36 cellular contexts compared by ENCODE assay signal in genomic region chr13:34129422-34129821, GRCh38.
"Had no signal": no experiment of that assay in that cellular context is flagged by ENCODE, and none has a peak within 500 bp of the region (broad histone marks: within the 10 kb centered on the region; RNA-seq: fewer than 3 reads in every experiment).

No MANE protein-coding gene starts in this region.

- ATAC-seq: activated CD8-positive, alpha-beta memory T cell treated with anti-CD3 and anti-CD28 coated beads, Interleukin-2, amount 10 ng/mL, durations not matched to agents 7 days and 5 days; activated CD8-positive, alpha-beta T cell treated with anti-CD3 and anti-CD28 coated beads, Interleukin-2, amount 10 ng/mL, durations not matched to agents 7 days and 5 days; activated naive CD8-positive, alpha-beta T cell treated with anti-CD3 and anti-CD28 coated beads, Interleukin-2, amount 50 U/mL, for 24 hours had no signal

- H3K9me3 Mint-ChIP-seq: activated B cell treated with CpG ODN at 0.5 μM for 24 hours; activated CD4-positive, alpha-beta memory T cell treated with anti-CD3 and anti-CD28 coated beads, Interleukin-2, amount 10 ng/mL, durations not matched to agents 7 days and 5 days; activated CD4-positive, alpha-beta T cell treated with anti-CD3 and anti-CD28 coated beads, Interleukin-2, amount 10 ng/mL, durations not matched to agents 7 days and 5 days; activated naive CD4-positive, alpha-beta T cell treated with anti-CD3 and anti-CD28 coated beads, Interleukin-2, amount 10 ng/mL, durations not matched to agents 7 days and 5 days; activated naive CD4-positive, alpha-beta T cell treated with anti-CD3 and anti-CD28 coated beads, Interleukin-2, amount 50 U/mL, for 24 hours; activated naive CD8-positive, alpha-beta T cell treated with anti-CD3 and anti-CD28 coated beads, Interleukin-2, amount 10 ng/mL, durations not matched to agents 7 days and 5 days; activated naive CD8-positive, alpha-beta T cell treated with anti-CD3 and anti-CD28 coated beads, Interleukin-2, amount 50 U/mL, for 24 hours; activated T-cell treated with anti-CD3 and anti-CD28 coated beads, Interleukin-2, amount 50 U/mL, for 24 hours; activated T-helper 2 cell treated with anti-CD3 and anti-CD28 coated beads, Interferon-gamma antibody, Interleukin-2, Interleukin-4, amounts not matched to agents 10 μg/mL and 5 μg/mL and 100 μg/mL, durations not matched to agents 14 hours and 24 hours and 36 hours; brain; central memory CD8-positive, alpha-beta T cell; T-helper 1 cell treated with Interleukin-12 subunit alpha and Interleukin-12 subunit beta and Interleukin-4 antibody, amounts not matched to agents 30 μg/mL and 1 μg/mL, for 36 hours; T-helper 2 cell treated with Interferon-gamma antibody and Interleukin-4, amounts not matched to agents 5 μg/mL and 100 μg/mL, for 36 hours had no signal

- H3K4me1 Mint-ChIP-seq: activated B cell treated with CpG ODN at 0.5 μM for 24 hours; activated CD4-positive, alpha-beta memory T cell treated with anti-CD3 and anti-CD28 coated beads, Interleukin-2, amount 10 ng/mL, durations not matched to agents 7 days and 5 days; activated CD4-positive, alpha-beta T cell treated with anti-CD3 and anti-CD28 coated beads, Interleukin-2, amount 10 ng/mL, durations not matched to agents 7 days and 5 days; activated naive CD4-positive, alpha-beta T cell treated with anti-CD3 and anti-CD28 coated beads, Interleukin-2, amount 10 ng/mL, durations not matched to agents 7 days and 5 days; activated naive CD4-positive, alpha-beta T cell treated with anti-CD3 and anti-CD28 coated beads, Interleukin-2, amount 50 U/mL, for 24 hours; activated naive CD8-positive, alpha-beta T cell treated with anti-CD3 and anti-CD28 coated beads, Interleukin-2, amount 10 ng/mL, durations not matched to agents 7 days and 5 days; activated naive CD8-positive, alpha-beta T cell treated with anti-CD3 and anti-CD28 coated beads, Interleukin-2, amount 50 U/mL, for 24 hours; central memory CD8-positive, alpha-beta T cell had no signal

- H3K36me3 Mint-ChIP-seq: activated CD8-positive, alpha-beta memory T cell treated with anti-CD3 and anti-CD28 coated beads, Interleukin-2, amount 10 ng/mL, durations not matched to agents 7 days and 5 days; activated naive CD4-positive, alpha-beta T cell treated with anti-CD3 and anti-CD28 coated beads, Interleukin-2, amount 10 ng/mL, durations not matched to agents 7 days and 5 days; activated naive CD4-positive, alpha-beta T cell treated with anti-CD3 and anti-CD28 coated beads, Interleukin-2, amount 50 U/mL, for 24 hours; activated naive CD8-positive, alpha-beta T cell; activated naive CD8-positive, alpha-beta T cell treated with anti-CD3 and anti-CD28 coated beads, Interleukin-2, amount 10 ng/mL, durations not matched to agents 7 days and 5 days; brain had no signal

- H3K27me3 ChIP-seq: ascending aorta, cardiac muscle cell had no signal

- H3K27me3 Mint-ChIP-seq: activated B cell treated with CpG ODN at 0.5 μM for 24 hours; activated CD4-positive, alpha-beta memory T cell treated with anti-CD3 and anti-CD28 coated beads, Interleukin-2, amount 10 ng/mL, durations not matched to agents 7 days and 5 days; activated CD8-positive, alpha-beta memory T cell treated with anti-CD3 and anti-CD28 coated beads, Interleukin-2, amount 10 ng/mL, durations not matched to agents 7 days and 5 days; activated naive CD4-positive, alpha-beta T cell treated with anti-CD3 and anti-CD28 coated beads, Interleukin-2, amount 10 ng/mL, durations not matched to agents 7 days and 5 days; activated naive CD8-positive, alpha-beta T cell; activated naive CD8-positive, alpha-beta T cell treated with anti-CD3 and anti-CD28 coated beads, Interleukin-2, amount 10 ng/mL, durations not matched to agents 7 days and 5 days; activated naive CD8-positive, alpha-beta T cell treated with anti-CD3 and anti-CD28 coated beads, Interleukin-2, amount 50 U/mL, for 24 hours; activated T-cell treated with anti-CD3 and anti-CD28 coated beads, Interleukin-2, amount 50 U/mL, for 24 hours; central memory CD8-positive, alpha-beta T cell had no signal

- H3K4me3 Mint-ChIP-seq: activated B cell treated with CpG ODN at 0.5 μM for 24 hours; activated CD4-positive, alpha-beta memory T cell treated with anti-CD3 and anti-CD28 coated beads, Interleukin-2, amount 10 ng/mL, durations not matched to agents 7 days and 5 days; activated CD4-positive, alpha-beta T cell treated with anti-CD3 and anti-CD28 coated beads, Interleukin-2, amount 10 ng/mL, durations not matched to agents 7 days and 5 days; activated CD8-positive, alpha-beta memory T cell treated with anti-CD3 and anti-CD28 coated beads, Interleukin-2, amount 10 ng/mL, durations not matched to agents 7 days and 5 days; activated CD8-positive, alpha-beta T cell treated with anti-CD3 and anti-CD28 coated beads, Interleukin-2, amount 10 ng/mL, durations not matched to agents 7 days and 5 days; activated naive CD4-positive, alpha-beta T cell treated with anti-CD3 and anti-CD28 coated beads, Interleukin-2, amount 10 ng/mL, durations not matched to agents 7 days and 5 days; activated naive CD4-positive, alpha-beta T cell treated with anti-CD3 and anti-CD28 coated beads, Interleukin-2, amount 50 U/mL, for 24 hours; activated naive CD8-positive, alpha-beta T cell; activated naive CD8-positive, alpha-beta T cell treated with anti-CD3 and anti-CD28 coated beads, Interleukin-2, amount 10 ng/mL, durations not matched to agents 7 days and 5 days; activated naive CD8-positive, alpha-beta T cell treated with anti-CD3 and anti-CD28 coated beads, Interleukin-2, amount 50 U/mL, for 24 hours; activated T-cell treated with anti-CD3 and anti-CD28 coated beads, Interleukin-2, amount 50 U/mL, for 24 hours; brain; central memory CD8-positive, alpha-beta T cell; T-helper 1 cell treated with Interleukin-12 subunit alpha and Interleukin-12 subunit beta and Interleukin-4 antibody, amounts not matched to agents 30 μg/mL and 1 μg/mL, for 36 hours; T-helper 2 cell treated with Interferon-gamma antibody and Interleukin-4, amounts not matched to agents 5 μg/mL and 100 μg/mL, for 36 hours had no signal

- H3K27ac ChIP-seq: ascending aorta, cardiac muscle cell, VCaP had no signal

- H3K36me3 ChIP-seq: ascending aorta, cardiac muscle cell had no signal

- H3K27ac Mint-ChIP-seq: activated B cell treated with CpG ODN at 0.5 μM for 24 hours; activated CD4-positive, alpha-beta memory T cell treated with anti-CD3 and anti-CD28 coated beads, Interleukin-2, amount 10 ng/mL, durations not matched to agents 7 days and 5 days; activated CD4-positive, alpha-beta T cell treated with anti-CD3 and anti-CD28 coated beads, Interleukin-2, amount 10 ng/mL, durations not matched to agents 7 days and 5 days; activated CD8-positive, alpha-beta memory T cell treated with anti-CD3 and anti-CD28 coated beads, Interleukin-2, amount 10 ng/mL, durations not matched to agents 7 days and 5 days; activated CD8-positive, alpha-beta T cell treated with anti-CD3 and anti-CD28 coated beads, Interleukin-2, amount 10 ng/mL, durations not matched to agents 7 days and 5 days; activated naive CD4-positive, alpha-beta T cell treated with anti-CD3 and anti-CD28 coated beads, Interleukin-2, amount 10 ng/mL, durations not matched to agents 7 days and 5 days; activated naive CD4-positive, alpha-beta T cell treated with anti-CD3 and anti-CD28 coated beads, Interleukin-2, amount 50 U/mL, for 24 hours; activated naive CD8-positive, alpha-beta T cell; activated naive CD8-positive, alpha-beta T cell treated with anti-CD3 and anti-CD28 coated beads, Interleukin-2, amount 10 ng/mL, durations not matched to agents 7 days and 5 days; activated naive CD8-positive, alpha-beta T cell treated with anti-CD3 and anti-CD28 coated beads, Interleukin-2, amount 50 U/mL, for 24 hours; activated T-cell treated with anti-CD3 and anti-CD28 coated beads, Interleukin-2, amount 50 U/mL, for 24 hours; activated T-helper 2 cell treated with anti-CD3 and anti-CD28 coated beads, Interferon-gamma antibody, Interleukin-2, Interleukin-4, amounts not matched to agents 10 μg/mL and 5 μg/mL and 100 μg/mL, durations not matched to agents 14 hours and 24 hours and 36 hours; brain; T-helper 1 cell treated with Interleukin-12 subunit alpha and Interleukin-12 subunit beta and Interleukin-4 antibody, amounts not matched to agents 30 μg/mL and 1 μg/mL, for 36 hours; T-helper 2 cell treated with Interferon-gamma antibody and Interleukin-4, amounts not matched to agents 5 μg/mL and 100 μg/mL, for 36 hours had no signal

- DNase-seq: activated B cell treated with CpG ODN at 0.5 μM for 24 hours; activated CD4-positive, alpha-beta memory T cell treated with anti-CD3 and anti-CD28 coated beads, Interleukin-2, amount 10 ng/mL, durations not matched to agents 7 days and 5 days; activated CD4-positive, alpha-beta T cell treated with anti-CD3 and anti-CD28 coated beads for 48 hours; activated CD4-positive, alpha-beta T cell treated with anti-CD3 and anti-CD28 coated beads, Interleukin-2, amount 10 ng/mL, durations not matched to agents 7 days and 5 days; activated CD4-positive, alpha-beta T cell treated with anti-CD3 and anti-CD28 coated beads, Interleukin-2, amount 50 U/mL, for 48 hours; activated CD4-positive, CD25-positive, alpha-beta regulatory T cell treated with anti-CD3 and anti-CD28 coated beads, Interleukin-2, amount 50 U/mL, for 72 hours; activated CD8-positive, alpha-beta memory T cell treated with anti-CD3 and anti-CD28 coated beads for 24 hours; activated CD8-positive, alpha-beta memory T cell treated with anti-CD3 and anti-CD28 coated beads, Interleukin-2, amount 10 ng/mL, durations not matched to agents 7 days and 5 days; activated CD8-positive, alpha-beta memory T cell treated with anti-CD3 and anti-CD28 coated beads, Interleukin-2, amount 50 U/mL, for 48 hours; activated CD8-positive, alpha-beta T cell treated with anti-CD3 and anti-CD28 coated beads, Interleukin-2, amount 10 ng/mL, durations not matched to agents 7 days and 5 days; activated effector memory CD4-positive, alpha-beta T cell treated with Interleukin-2 at 50 U/mL for 16 hours; activated gamma-delta T cell; activated naive CD4-positive, alpha-beta T cell treated with anti-CD3 and anti-CD28 coated beads, Interleukin-2, amount 10 ng/mL, durations not matched to agents 7 days and 5 days; activated naive CD4-positive, alpha-beta T cell treated with Interleukin-2 at 50 U/mL for 16 hours; activated naive CD8-positive, alpha-beta T cell treated with anti-CD3 and anti-CD28 coated beads, Interleukin-2, amount 10 ng/mL, durations not matched to agents 7 days and 5 days; activated naive CD8-positive, alpha-beta T cell treated with anti-CD3 and anti-CD28 coated beads, Interleukin-2, amount 50 U/mL, for 24 hours; activated T-cell treated with anti-CD3 and anti-CD28 coated beads, Interleukin-2, amount 50 U/mL, for 24 hours; activated T-cell treated with anti-CD3 and anti-CD28 coated beads, Interleukin-2, amount 50 U/mL, for 48 hours; amygdala; anterior cingulate cortex; caudate nucleus; T-helper 1 cell; T-helper 2 cell; T-helper 9 cell had no signal

- H3K4me3 ChIP-seq: ascending aorta, cardiac muscle cell had no signal

- FAIRE-seq: bronchial epithelial cell, TTC549 had no signal

- H3K9me3 ChIP-seq: ascending aorta had no signal
